8 cellular contexts compared by ENCODE assay signal in genomic region chr11:66465371-66466224, GRCh38. TPM values are rescaled to one million over a fixed set of nuclear protein-coding genes. Genes with fewer than 3 reads are reported as not detected.
DNase-seq lines count a peak whose midpoint lies in the region; ATAC-seq and TF ChIP-seq lines count a peak whose summit lies in the region.

No MANE protein-coding gene starts in this region.

- H3K4me1 ChIP-seq in PC-3 (ENCODE audit: insufficient read depth, low read length) (peaks cover 20% of the 10 kb centered on the region), aorta (ENCODE audit: control insufficient read depth in 1 of 2, insufficient read depth in 2 of 2, low read length in 2 of 2) (no peaks in the 10 kb centered on the region)

- H3K9me3 Mint-ChIP-seq in progenitor cell of endocrine pancreas (ENCODE audit: low read depth), result no peaks in the 10 kb centered on the region

- no TSS peak for BruUV-seq in PC-3 (replicated peaks; lab: Mats Ljungman, UMichigan)

- WGBS in aorta, 2 donors, result 33 to 36% methylated on average over 19 of the region's 19 CpGs

- H3K4me3 ChIP-seq in GM06990 (replicated peaks; ENCODE audit: low read depth, low read length) (peak overlapping the region; percentile 62; the same call in 1 of the 2 replicates), PC-3 (ENCODE audit: low read length) (peak overlapping the region; percentile 92; the same call in 1 of the 2 replicates), epithelial cell of esophagus (ENCODE audit: low read length) (peak overlapping the region; percentile 66), aorta (ENCODE audit: low read length in 2 of 2) (no peak overlapping the region)

- peaks cover 4% of the 10 kb centered on the region for H3K4me1 Mint-ChIP-seq in progenitor cell of endocrine pancreas (ENCODE audit: low read depth)

- CTCF ChIA-PET in PC-3 (lab: Charles Lee), result interaction anchor here (0.6 to 1.4 kb wide), 2 partner anchors 27 to 151 kb away, joined by 5 to 9 read pairs; partner anchors contain the start of genes MRPL11 and RBM14

- no peaks in the 10 kb centered on the region for H3F3A ChIP-seq in PC-3 (ENCODE audit: low read length, unreplicated experiment)

- ATAC-seq in PC-3, result no peak
- no peak for ATAC-seq in GM19324 (IDR thresholded peaks at IDR 0.05; ENCODE audit: low FRiP score, unreplicated experiment)
- no peak for ATAC-seq in aorta (ENCODE audit: low FRiP score)

- POLR2A ChIA-PET in PC-3 (lab: Charles Lee; ENCODE audit: unreplicated experiment), result no interaction called here

- peak overlapping the region; percentile 99 for H3K4me2 ChIP-seq in PC-3 (ENCODE audit: low read length)

- H3K79me2 ChIP-seq in PC-3 (ENCODE audit: low read length), result peaks cover 14% of the 10 kb centered on the region

- no peaks in the 10 kb centered on the region for H3K9me2 ChIP-seq in PC-3 (replicated peaks; ENCODE audit: low read length)

- H3K27me3 ChIP-seq in GM06990 (replicated peaks; ENCODE audit: control insufficient read depth, insufficient read depth, low read length) (no peaks in the 10 kb centered on the region), PC-3 (ENCODE audit: low read length) (no peaks in the 10 kb centered on the region), aorta (ENCODE audit: control insufficient read depth in 1 of 2, insufficient read depth in 2 of 2, low read length in 1 of 2) (no peaks in the 10 kb centered on the region)

- H3K36me3 Mint-ChIP-seq in progenitor cell of endocrine pancreas (ENCODE audit: insufficient read depth), result peaks cover 2% of the 10 kb centered on the region

- no peak for DNase-seq in GM06990 (ENCODE audit: extremely low read depth, insufficient read length)
- no peak for DNase-seq in PC-3
- no peak for DNase-seq in epithelial cell of esophagus (ENCODE audit: low read depth)
- DNase-seq in progenitor cell of endocrine pancreas (ENCODE audit: low spot score, unreplicated experiment), result no peak
- DNase-seq in aorta, result no peak
- DNase-seq in DMS153 treated with DMSO at 0.1 percent for 48 hours (lab: John Stamatoyannopoulos, UW; ENCODE audit: unreplicated experiment), result no peak
- no peak for DNase-seq in NCI-H2227 treated with DMSO at 0.1 percent for 48 hours (lab: John Stamatoyannopoulos, UW)

- intact Hi-C loops in PC-3 (cut with micrococcal nuclease) (loop anchor here (2.0 kb wide), 1 partner anchor 27 kb away; the partner anchor contains the start of gene MRPL11), aorta (cut with DNase I) (no loop called here)

- H3K9me3 ChIP-seq in PC-3 (ENCODE audit: low read length) (no peaks in the 10 kb centered on the region), aorta (ENCODE audit: control insufficient read depth, low read length) (no peaks in the 10 kb centered on the region)

- no peak overlapping the region for H3K9ac ChIP-seq in PC-3 (ENCODE audit: low read length)

- H3K27me3 Mint-ChIP-seq in progenitor cell of endocrine pancreas, result peaks cover 7% of the 10 kb centered on the region

- no peaks in the 10 kb centered on the region for H3K36me3 ChIP-seq in GM06990 (ENCODE audit: control insufficient read depth, insufficient read depth, low read length)
- no peaks in the 10 kb centered on the region for H3K36me3 ChIP-seq in PC-3 (ENCODE audit: low read depth, low read length)
- no peaks in the 10 kb centered on the region for H3K36me3 ChIP-seq in aorta (ENCODE audit: control insufficient read depth in 1 of 2, insufficient read depth in 2 of 2, low read length in 1 of 2)

- TF ChIP-seq CTCF in GM06990 (IDR thresholded peaks at IDR 0.05; ENCODE audit: insufficient read depth, low read length, poor library complexity, severe bottlenecking) (no peak), PC-3 (conservative IDR thresholded peaks at IDR 0.05; ENCODE audit: low read depth, low read length) (no peak), epithelial cell of esophagus (IDR thresholded peaks at IDR 0.05; ENCODE audit: insufficient read depth, low read depth, low read length, missing control alignments) (no peak), progenitor cell of endocrine pancreas (IDR thresholded peaks at IDR 0.05; ENCODE audit: unreplicated experiment) (no peak)

- H3K27ac Mint-ChIP-seq in progenitor cell of endocrine pancreas, result peak overlapping the region; percentile 18

- H3K27ac ChIP-seq in PC-3 (ENCODE audit: low read length), result no peak overlapping the region
- no peak overlapping the region for H3K27ac ChIP-seq in aorta (ENCODE audit: low read depth in 1 of 2, low read length in 2 of 2)

- peak overlapping the region; percentile 83 for H3K4me3 Mint-ChIP-seq in progenitor cell of endocrine pancreas (ENCODE audit: low read depth)

- peak overlapping the region; percentile 100 for H2AFZ ChIP-seq in PC-3 (ENCODE audit: low read length)

- no peaks in the 10 kb centered on the region for H4K20me1 ChIP-seq in PC-3 (ENCODE audit: low read length)

RNA-seq across cellular contexts. Expression of gene PELI3, which starts 1.1 kb away (rescaled TPM):
- total RNA-seq in PC-3 (2014; rRNA removed) (22.9 and 35.2 TPM in 2 replicates), progenitor cell of endocrine pancreas (16.9 and 17.8 TPM in 2 replicates), aorta (10 to 100 TPM; 11.5 to 15.7 TPM)
- polyA plus RNA-seq in aorta, result 10 to 100 TPM; 14.3 to 16.3 TPM

RNA-seq across cellular contexts. Expression of gene DPP3, which starts 14.6 kb away (rescaled TPM):
- total RNA-seq in PC-3 (2014; rRNA removed), result 135 and 165 TPM in 2 replicates
- total RNA-seq in progenitor cell of endocrine pancreas, result 78.7 and 79.7 TPM in 2 replicates
- 10 to 100 TPM; 15.5 to 24.8 TPM for total RNA-seq in aorta
- polyA plus RNA-seq in aorta, result 10 to 100 TPM; 18.8 to 23.8 TPM

RNA-seq across cellular contexts. Expression of gene MRPL11, which starts 26.9 kb away (rescaled TPM):
- 214 and 321 TPM in 2 replicates for total RNA-seq in PC-3 (2014; rRNA removed)
- total RNA-seq in progenitor cell of endocrine pancreas, result 54.3 and 59.1 TPM in 2 replicates
- total RNA-seq in aorta, result 10 to 100 TPM; 27.6 to 33.5 TPM
- 10 to 100 TPM; 40.1 to 54.5 TPM for polyA plus RNA-seq in aorta

RNA-seq across cellular contexts. Expression of gene NPAS4, which starts 44.8 kb away (rescaled TPM):
- total RNA-seq in PC-3 (2014; rRNA removed) (not detected in 2 replicates), progenitor cell of endocrine pancreas (not detected in 2 replicates), aorta (1 to 10 TPM in 1 of 2 donors, under 1 TPM in 1; 0.54 to 7.0 TPM)
- 1 to 10 TPM in 1 of 2 donors, not detected in 1; 2.5 TPM for polyA plus RNA-seq in aorta

RNA-seq across cellular contexts. Expression of gene BBS1, which starts 44.8 kb away (rescaled TPM):
- total RNA-seq in PC-3 (2014; rRNA removed) (24.4 and 28.4 TPM in 2 replicates), progenitor cell of endocrine pancreas (75.4 and 80.3 TPM in 2 replicates), aorta (10 to 100 TPM; 27.2 to 58.1 TPM)
- polyA plus RNA-seq in aorta, result 10 to 100 TPM; 18.9 to 34.9 TPM

Comparison
In these comparisons a context has a peak if more than half of its experiments do, and no peak if none do; other contexts are left out.
1. H3K4me3 ChIP-seq: peak in GM06990 (single experiment), PC-3 (single experiment) and epithelial cell of esophagus (single experiment); none in aorta (0 of 2).